9 cellular contexts compared by ENCODE assay signal in genomic region chr1:25676488-25676887, GRCh38. TPM values are rescaled to one million over a fixed set of nuclear protein-coding genes. Genes with fewer than 3 reads are reported as not detected.
DNase-seq lines count a peak whose midpoint lies in the region; ATAC-seq and TF ChIP-seq lines count a peak whose summit lies in the region.
"Had no signal": no experiment of that assay in that cellular context is flagged by ENCODE, and none has a peak within 500 bp of the region (broad histone marks: within the 10 kb centered on the region; RNA-seq: fewer than 3 reads in every experiment).

No MANE protein-coding gene starts in this region.

- no peak overlapping the region for H2AFZ ChIP-seq in GM23248

- H3K9ac ChIP-seq in GM23248, result no peak overlapping the region

- H3K27me3 ChIP-seq in GM23248 (replicated peaks; ENCODE audit: insufficient read depth), result peaks cover 16% of the 10 kb centered on the region

- H3K27ac Mint-ChIP-seq in activated T-helper 2 cell treated with anti-CD3 and anti-CD28 coated beads, Interferon-gamma antibody, Interleukin-2, Interleukin-4, amounts not matched to agents 10 μg/mL and 5 μg/mL and 100 μg/mL, durations not matched to agents 14 hours and 24 hours and 36 hours, result no peak overlapping the region

- no peaks in the 10 kb centered on the region for H3K79me2 ChIP-seq in GM23248 (ENCODE audit: insufficient read depth)

- TF ChIP-seq CTCF in omental fat pad (IDR thresholded peaks at IDR 0.05), result no peak

- peaks cover 5% of the 10 kb centered on the region for H3K36me3 Mint-ChIP-seq in activated T-helper 2 cell treated with anti-CD3 and anti-CD28 coated beads, Interferon-gamma antibody, Interleukin-2, Interleukin-4, amounts not matched to agents 10 μg/mL and 5 μg/mL and 100 μg/mL, durations not matched to agents 14 hours and 24 hours and 36 hours (ENCODE audit: low read depth)

- H3K4me1 ChIP-seq in GM23248 (ENCODE audit: insufficient read depth), result no peaks in the 10 kb centered on the region

- peak; percentile 29 for ATAC-seq in omental fat pad (ENCODE audit: low FRiP score)
- ATAC-seq: A549 had no signal

- intact Hi-C loops in activated T-helper 2 cell treated with anti-CD3 and anti-CD28 coated beads, Interferon-gamma antibody, Interleukin-2, Interleukin-4, amounts not matched to agents 10 μg/mL and 5 μg/mL and 100 μg/mL, durations not matched to agents 14 hours and 24 hours and 36 hours (cut with micrococcal nuclease), result loop anchor here (1.0 to 2.0 kb wide), 5 partner anchors 20 to 126 kb away; no protein-coding TSS in a partner anchor

- no peaks in the 10 kb centered on the region for H3K9me3 ChIP-seq in GM23248 (ENCODE audit: low read depth)
- H3K9me3 ChIP-seq: A549 had no signal

- no peaks in the 10 kb centered on the region for H3K9me2 ChIP-seq in GM23248 (ENCODE audit: insufficient read depth)

- no peak overlapping the region for H3K4me2 ChIP-seq in GM23248 (ENCODE audit: unreplicated experiment)
- H3K4me2 ChIP-seq: A549 had no signal

- in situ Hi-C loops in GM23248 (cut with MboI), result no loop called here

- peak overlapping the region; percentile 28 for H3K4me3 Mint-ChIP-seq in activated T-helper 2 cell treated with anti-CD3 and anti-CD28 coated beads, Interferon-gamma antibody, Interleukin-2, Interleukin-4, amounts not matched to agents 10 μg/mL and 5 μg/mL and 100 μg/mL, durations not matched to agents 14 hours and 24 hours and 36 hours (ENCODE audit: low read depth)

- H3K36me3 ChIP-seq in GM23248 (ENCODE audit: low read depth), result no peaks in the 10 kb centered on the region

- WGBS in GM23248 (ENCODE audit: low coverage in 1 of 2, low lambda C conversion rate in 2 of 2, missing lambda C conversion rate in 2 of 2), 2 experiments, result 50 to 57% methylated on average over 3 of the region's 3 CpGs

- H3F3A ChIP-seq in GM23248 (ENCODE audit: insufficient read depth), result no peaks in the 10 kb centered on the region

- H3K27ac ChIP-seq in GM23248, result no peak overlapping the region
- H3K27ac ChIP-seq: A549 had no signal

- H3K4me3 ChIP-seq in Jurkat, Clone E6-1 (ENCODE audit: low read length), result no peak overlapping the region
- no peak overlapping the region for H3K4me3 ChIP-seq in GM23248
- H3K4me3 ChIP-seq: A549 had no signal

- DNase-seq in NCI-H146 (lab: John Stamatoyannopoulos, UW), result peak; percentile 41
- no peak for DNase-seq in NCI-H146 treated with DMSO at 0.1 percent for 48 hours (lab: John Stamatoyannopoulos, UW; ENCODE audit: unreplicated experiment)
- DNase-seq in Jurkat, Clone E6-1 (ENCODE audit: low read depth, low spot score), result peak; percentile 25
- no peak for DNase-seq in activated T-helper 2 cell treated with anti-CD3 and anti-CD28 coated beads, Interferon-gamma antibody, Interleukin-2, Interleukin-4, amounts not matched to agents 10 μg/mL and 5 μg/mL and 100 μg/mL, durations not matched to agents 14 hours and 24 hours and 36 hours (ENCODE audit: low spot score)
- DNase-seq in omental fat pad (ENCODE audit: low spot score), result no peak
- DNase-seq in GM23248, result no peak
- no peak for DNase-seq in middle frontal gyrus (ENCODE audit: extremely low spot score, low spot score)
- no peak for DNase-seq in SKM-1 (lab: John Stamatoyannopoulos, UW; ENCODE audit: unreplicated experiment)

- peaks cover 48% of the 10 kb centered on the region for H3K4me1 Mint-ChIP-seq in activated T-helper 2 cell treated with anti-CD3 and anti-CD28 coated beads, Interferon-gamma antibody, Interleukin-2, Interleukin-4, amounts not matched to agents 10 μg/mL and 5 μg/mL and 100 μg/mL, durations not matched to agents 14 hours and 24 hours and 36 hours (ENCODE audit: low read depth)

- H4K20me1 ChIP-seq in GM23248 (ENCODE audit: insufficient read depth), result no peaks in the 10 kb centered on the region

- peaks cover 79% of the 10 kb centered on the region for H3K27me3 Mint-ChIP-seq in activated T-helper 2 cell treated with anti-CD3 and anti-CD28 coated beads, Interferon-gamma antibody, Interleukin-2, Interleukin-4, amounts not matched to agents 10 μg/mL and 5 μg/mL and 100 μg/mL, durations not matched to agents 14 hours and 24 hours and 36 hours (ENCODE audit: low read depth)

- H3K9me3 Mint-ChIP-seq in activated T-helper 2 cell treated with anti-CD3 and anti-CD28 coated beads, Interferon-gamma antibody, Interleukin-2, Interleukin-4, amounts not matched to agents 10 μg/mL and 5 μg/mL and 100 μg/mL, durations not matched to agents 14 hours and 24 hours and 36 hours, result no peaks in the 10 kb centered on the region

RNA-seq across cellular contexts. Expression of gene MAN1C1, which starts 59.9 kb away (rescaled TPM):
- not detected for polyA plus RNA-seq in Jurkat, Clone E6-1 (2012; ENCODE audit: insufficient read depth, insufficient read length)
- 4.1 and 5.0 TPM in 2 replicates for total RNA-seq in activated T-helper 2 cell treated with anti-CD3 and anti-CD28 coated beads, Interferon-gamma antibody, Interleukin-2, Interleukin-4, amounts not matched to agents 10 μg/mL and 5 μg/mL and 100 μg/mL, durations not matched to agents 14 hours and 24 hours and 36 hours
- 10 to 100 TPM; 21.0 to 47.4 (median 24.4) TPM for total RNA-seq in omental fat pad
- 0.51 and 1.1 TPM in 2 replicates for total RNA-seq in GM23248 (2014; rRNA removed; shearing (Covaris generic))
- 0.29 and 0.43 TPM in 2 replicates for polyA plus RNA-seq in GM23248 (2016; fragmentation: Nextera tagmentation; extraction: Ambion mirVana)

Comparison
In these comparisons a context has a peak if more than half of its experiments do, and no peak if none do; other contexts are left out.
1. DNase-seq: peak in NCI-H146 (single experiment) and Jurkat, Clone E6-1 (single experiment); none in NCI-H146 treated with DMSO at 0.1 percent for 48 hours (single experiment), activated T-helper 2 cell treated with anti-CD3 and anti-CD28 coated beads, Interferon-gamma antibody, Interleukin-2, Interleukin-4, amounts not matched to agents 10 μg/mL and 5 μg/mL and 100 μg/mL, durations not matched to agents 14 hours and 24 hours and 36 hours (single experiment), omental fat pad (single experiment), GM23248 (single experiment), middle frontal gyrus (single experiment) and SKM-1 (single experiment).